ENCODE assay signal across 1 cellular context in the genomic region with DNA sequence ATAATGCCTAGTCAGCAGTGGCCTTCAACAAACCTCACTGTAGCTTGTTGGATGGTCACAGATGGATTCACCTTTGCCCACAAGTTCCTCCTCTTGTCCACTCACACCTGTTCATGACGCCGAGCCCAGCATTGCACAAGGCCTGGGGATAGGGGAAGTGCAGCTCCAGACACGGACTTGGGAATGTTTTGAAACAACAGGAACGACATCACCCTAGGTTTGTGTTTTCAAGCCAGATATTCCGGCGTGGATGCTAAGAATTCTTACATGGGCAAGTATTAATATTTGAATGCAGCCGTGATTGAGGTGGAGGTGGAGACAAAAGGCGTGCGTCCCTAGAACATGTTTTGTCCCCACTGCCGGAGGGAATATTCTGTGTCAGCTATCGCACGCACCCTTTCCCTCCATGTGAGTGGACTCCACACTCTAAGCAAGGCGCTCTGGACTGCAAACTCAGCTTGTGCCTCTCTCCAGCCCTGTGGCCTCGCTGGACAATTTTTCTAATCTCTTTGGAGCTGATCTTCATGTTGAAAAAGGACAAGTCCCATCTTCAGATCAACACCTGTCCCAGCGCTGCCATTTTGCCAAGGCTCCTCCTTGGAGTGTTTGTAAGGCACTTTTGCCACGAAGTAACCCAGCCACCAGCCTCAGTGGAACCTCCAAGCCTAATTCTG.
TF ChIP-seq lines count a peak whose summit lies in the region.

No MANE protein-coding gene starts in this region.

TF ChIP-seq in GM12878, 131 proteins besides CTCF, POLR2A, EP300 and RAD21:
- TF ChIP-seq, protein P1, sequence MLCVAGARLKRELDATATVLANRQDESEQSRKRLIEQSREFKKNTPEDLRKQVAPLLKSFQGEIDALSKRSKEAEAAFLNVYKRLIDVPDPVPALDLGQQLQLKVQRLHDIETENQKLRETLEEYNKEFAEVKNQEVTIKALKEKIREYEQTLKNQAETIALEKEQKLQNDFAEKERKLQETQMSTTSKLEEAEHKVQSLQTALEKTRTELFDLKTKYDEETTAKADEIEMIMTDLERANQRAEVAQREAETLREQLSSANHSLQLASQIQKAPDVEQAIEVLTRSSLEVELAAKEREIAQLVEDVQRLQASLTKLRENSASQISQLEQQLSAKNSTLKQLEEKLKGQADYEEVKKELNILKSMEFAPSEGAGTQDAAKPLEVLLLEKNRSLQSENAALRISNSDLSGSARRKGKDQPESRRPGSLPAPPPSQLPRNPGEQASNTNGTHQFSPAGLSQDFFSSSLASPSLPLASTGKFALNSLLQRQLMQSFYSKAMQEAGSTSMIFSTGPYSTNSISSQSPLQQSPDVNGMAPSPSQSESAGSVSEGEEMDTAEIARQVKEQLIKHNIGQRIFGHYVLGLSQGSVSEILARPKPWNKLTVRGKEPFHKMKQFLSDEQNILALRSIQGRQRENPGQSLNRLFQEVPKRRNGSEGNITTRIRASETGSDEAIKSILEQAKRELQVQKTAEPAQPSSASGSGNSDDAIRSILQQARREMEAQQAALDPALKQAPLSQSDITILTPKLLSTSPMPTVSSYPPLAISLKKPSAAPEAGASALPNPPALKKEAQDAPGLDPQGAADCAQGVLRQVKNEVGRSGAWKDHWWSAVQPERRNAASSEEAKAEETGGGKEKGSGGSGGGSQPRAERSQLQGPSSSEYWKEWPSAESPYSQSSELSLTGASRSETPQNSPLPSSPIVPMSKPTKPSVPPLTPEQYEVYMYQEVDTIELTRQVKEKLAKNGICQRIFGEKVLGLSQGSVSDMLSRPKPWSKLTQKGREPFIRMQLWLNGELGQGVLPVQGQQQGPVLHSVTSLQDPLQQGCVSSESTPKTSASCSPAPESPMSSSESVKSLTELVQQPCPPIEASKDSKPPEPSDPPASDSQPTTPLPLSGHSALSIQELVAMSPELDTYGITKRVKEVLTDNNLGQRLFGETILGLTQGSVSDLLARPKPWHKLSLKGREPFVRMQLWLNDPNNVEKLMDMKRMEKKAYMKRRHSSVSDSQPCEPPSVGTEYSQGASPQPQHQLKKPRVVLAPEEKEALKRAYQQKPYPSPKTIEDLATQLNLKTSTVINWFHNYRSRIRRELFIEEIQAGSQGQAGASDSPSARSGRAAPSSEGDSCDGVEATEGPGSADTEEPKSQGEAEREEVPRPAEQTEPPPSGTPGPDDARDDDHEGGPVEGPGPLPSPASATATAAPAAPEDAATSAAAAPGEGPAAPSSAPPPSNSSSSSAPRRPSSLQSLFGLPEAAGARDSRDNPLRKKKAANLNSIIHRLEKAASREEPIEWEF (IDR thresholded peaks at IDR 0.05; ENCODE audit: insufficient replicate concordance, low read depth, low read length) = no peak
- no peak for TF ChIP-seq RBBP5 (conservative IDR thresholded peaks at IDR 0.05)
- TF ChIP-seq RAD51 (IDR thresholded peaks at IDR 0.05) = no peak
- TF ChIP-seq, protein P2, sequence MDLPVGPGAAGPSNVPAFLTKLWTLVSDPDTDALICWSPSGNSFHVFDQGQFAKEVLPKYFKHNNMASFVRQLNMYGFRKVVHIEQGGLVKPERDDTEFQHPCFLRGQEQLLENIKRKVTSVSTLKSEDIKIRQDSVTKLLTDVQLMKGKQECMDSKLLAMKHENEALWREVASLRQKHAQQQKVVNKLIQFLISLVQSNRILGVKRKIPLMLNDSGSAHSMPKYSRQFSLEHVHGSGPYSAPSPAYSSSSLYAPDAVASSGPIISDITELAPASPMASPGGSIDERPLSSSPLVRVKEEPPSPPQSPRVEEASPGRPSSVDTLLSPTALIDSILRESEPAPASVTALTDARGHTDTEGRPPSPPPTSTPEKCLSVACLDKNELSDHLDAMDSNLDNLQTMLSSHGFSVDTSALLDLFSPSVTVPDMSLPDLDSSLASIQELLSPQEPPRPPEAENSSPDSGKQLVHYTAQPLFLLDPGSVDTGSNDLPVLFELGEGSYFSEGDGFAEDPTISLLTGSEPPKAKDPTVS (IDR thresholded peaks at IDR 0.05; ENCODE audit: low read depth, low read length) = no peak
- TF ChIP-seq ZNF24 (IDR thresholded peaks at IDR 0.05) = no peak
- no peak for TF ChIP-seq DPF2 (IDR thresholded peaks at IDR 0.05)
- no peak for TF ChIP-seq STAT3 (IDR thresholded peaks at IDR 0.05; ENCODE audit: low read depth, low read length)
- TF ChIP-seq YBX1 (IDR thresholded peaks at IDR 0.05) = no peak
- TF ChIP-seq SREBF2 (IDR thresholded peaks at IDR 0.05; ENCODE audit: low read length) = no peak
- TF ChIP-seq, protein P3, sequence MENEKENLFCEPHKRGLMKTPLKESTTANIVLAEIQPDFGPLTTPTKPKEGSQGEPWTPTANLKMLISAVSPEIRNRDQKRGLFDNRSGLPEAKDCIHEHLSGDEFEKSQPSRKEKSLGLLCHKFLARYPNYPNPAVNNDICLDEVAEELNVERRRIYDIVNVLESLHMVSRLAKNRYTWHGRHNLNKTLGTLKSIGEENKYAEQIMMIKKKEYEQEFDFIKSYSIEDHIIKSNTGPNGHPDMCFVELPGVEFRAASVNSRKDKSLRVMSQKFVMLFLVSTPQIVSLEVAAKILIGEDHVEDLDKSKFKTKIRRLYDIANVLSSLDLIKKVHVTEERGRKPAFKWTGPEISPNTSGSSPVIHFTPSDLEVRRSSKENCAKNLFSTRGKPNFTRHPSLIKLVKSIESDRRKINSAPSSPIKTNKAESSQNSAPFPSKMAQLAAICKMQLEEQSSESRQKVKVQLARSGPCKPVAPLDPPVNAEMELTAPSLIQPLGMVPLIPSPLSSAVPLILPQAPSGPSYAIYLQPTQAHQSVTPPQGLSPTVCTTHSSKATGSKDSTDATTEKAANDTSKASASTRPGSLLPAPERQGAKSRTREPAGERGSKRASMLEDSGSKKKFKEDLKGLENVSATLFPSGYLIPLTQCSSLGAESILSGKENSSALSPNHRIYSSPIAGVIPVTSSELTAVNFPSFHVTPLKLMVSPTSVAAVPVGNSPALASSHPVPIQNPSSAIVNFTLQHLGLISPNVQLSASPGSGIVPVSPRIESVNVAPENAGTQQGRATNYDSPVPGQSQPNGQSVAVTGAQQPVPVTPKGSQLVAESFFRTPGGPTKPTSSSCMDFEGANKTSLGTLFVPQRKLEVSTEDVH (IDR thresholded peaks at IDR 0.05; ENCODE audit: low read depth, partially characterized antibody) = no peak
- TF ChIP-seq, protein P4, sequence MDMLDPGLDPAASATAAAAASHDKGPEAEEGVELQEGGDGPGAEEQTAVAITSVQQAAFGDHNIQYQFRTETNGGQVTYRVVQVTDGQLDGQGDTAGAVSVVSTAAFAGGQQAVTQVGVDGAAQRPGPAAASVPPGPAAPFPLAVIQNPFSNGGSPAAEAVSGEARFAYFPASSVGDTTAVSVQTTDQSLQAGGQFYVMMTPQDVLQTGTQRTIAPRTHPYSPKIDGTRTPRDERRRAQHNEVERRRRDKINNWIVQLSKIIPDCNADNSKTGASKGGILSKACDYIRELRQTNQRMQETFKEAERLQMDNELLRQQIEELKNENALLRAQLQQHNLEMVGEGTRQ (IDR thresholded peaks at IDR 0.05; ENCODE audit: borderline replicate concordance, low read depth, low read length) = no peak
- no peak for TF ChIP-seq ZBED1 (IDR thresholded peaks at IDR 0.05; ENCODE audit: borderline replicate concordance)
- TF ChIP-seq ETV6 (conservative IDR thresholded peaks at IDR 0.05 in 1 of 2, IDR thresholded peaks at IDR 0.05 in 1 of 2; ENCODE audit: borderline replicate concordance in 1 of 2, low read depth in 1 of 2) = no peak
- TF ChIP-seq KDM1A (IDR thresholded peaks at IDR 0.05; ENCODE audit: borderline replicate concordance) = no peak
- TF ChIP-seq, protein P5, sequence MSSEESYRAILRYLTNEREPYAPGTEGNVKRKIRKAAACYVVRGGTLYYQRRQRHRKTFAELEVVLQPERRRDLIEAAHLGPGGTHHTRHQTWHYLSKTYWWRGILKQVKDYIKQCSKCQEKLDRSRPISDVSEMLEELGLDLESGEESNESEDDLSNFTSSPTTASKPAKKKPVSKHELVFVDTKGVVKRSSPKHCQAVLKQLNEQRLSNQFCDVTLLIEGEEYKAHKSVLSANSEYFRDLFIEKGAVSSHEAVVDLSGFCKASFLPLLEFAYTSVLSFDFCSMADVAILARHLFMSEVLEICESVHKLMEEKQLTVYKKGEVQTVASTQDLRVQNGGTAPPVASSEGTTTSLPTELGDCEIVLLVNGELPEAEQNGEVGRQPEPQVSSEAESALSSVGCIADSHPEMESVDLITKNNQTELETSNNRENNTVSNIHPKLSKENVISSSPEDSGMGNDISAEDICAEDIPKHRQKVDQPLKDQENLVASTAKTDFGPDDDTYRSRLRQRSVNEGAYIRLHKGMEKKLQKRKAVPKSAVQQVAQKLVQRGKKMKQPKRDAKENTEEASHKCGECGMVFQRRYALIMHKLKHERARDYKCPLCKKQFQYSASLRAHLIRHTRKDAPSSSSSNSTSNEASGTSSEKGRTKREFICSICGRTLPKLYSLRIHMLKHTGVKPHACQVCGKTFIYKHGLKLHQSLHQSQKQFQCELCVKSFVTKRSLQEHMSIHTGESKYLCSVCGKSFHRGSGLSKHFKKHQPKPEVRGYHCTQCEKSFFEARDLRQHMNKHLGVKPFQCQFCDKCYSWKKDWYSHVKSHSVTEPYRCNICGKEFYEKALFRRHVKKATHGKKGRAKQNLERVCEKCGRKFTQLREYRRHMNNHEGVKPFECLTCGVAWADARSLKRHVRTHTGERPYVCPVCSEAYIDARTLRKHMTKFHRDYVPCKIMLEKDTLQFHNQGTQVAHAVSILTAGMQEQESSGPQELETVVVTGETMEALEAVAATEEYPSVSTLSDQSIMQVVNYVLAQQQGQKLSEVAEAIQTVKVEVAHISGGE (CRISPR knock-in tag; IDR thresholded peaks at IDR 0.05) = no peak
- no peak for TF ChIP-seq BACH1 (IDR thresholded peaks at IDR 0.05; ENCODE audit: borderline replicate concordance)
- TF ChIP-seq SMAD1 (IDR thresholded peaks at IDR 0.05; ENCODE audit: low read depth, partially characterized antibody) = no peak
- no peak for TF ChIP-seq GABPA (IDR thresholded peaks at IDR 0.05; ENCODE audit: low read depth)
- TF ChIP-seq, protein P6, sequence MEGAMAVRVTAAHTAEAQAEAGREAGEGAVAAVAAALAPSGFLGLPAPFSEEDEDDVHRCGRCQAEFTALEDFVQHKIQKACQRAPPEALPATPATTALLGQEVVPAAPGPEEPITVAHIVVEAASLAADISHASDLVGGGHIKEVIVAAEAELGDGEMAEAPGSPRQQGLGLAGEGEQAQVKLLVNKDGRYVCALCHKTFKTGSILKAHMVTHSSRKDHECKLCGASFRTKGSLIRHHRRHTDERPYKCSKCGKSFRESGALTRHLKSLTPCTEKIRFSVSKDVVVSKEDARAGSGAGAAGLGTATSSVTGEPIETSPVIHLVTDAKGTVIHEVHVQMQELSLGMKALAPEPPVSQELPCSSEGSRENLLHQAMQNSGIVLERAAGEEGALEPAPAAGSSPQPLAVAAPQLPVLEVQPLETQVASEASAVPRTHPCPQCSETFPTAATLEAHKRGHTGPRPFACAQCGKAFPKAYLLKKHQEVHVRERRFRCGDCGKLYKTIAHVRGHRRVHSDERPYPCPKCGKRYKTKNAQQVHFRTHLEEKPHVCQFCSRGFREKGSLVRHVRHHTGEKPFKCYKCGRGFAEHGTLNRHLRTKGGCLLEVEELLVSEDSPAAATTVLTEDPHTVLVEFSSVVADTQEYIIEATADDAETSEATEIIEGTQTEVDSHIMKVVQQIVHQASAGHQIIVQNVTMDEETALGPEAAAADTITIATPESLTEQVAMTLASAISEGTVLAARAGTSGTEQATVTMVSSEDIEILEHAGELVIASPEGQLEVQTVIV (IDR thresholded peaks at IDR 0.05; ENCODE audit: borderline replicate concordance, partially characterized antibody) = no peak
